11 cellular contexts compared by ENCODE assay signal in the genomic region with DNA sequence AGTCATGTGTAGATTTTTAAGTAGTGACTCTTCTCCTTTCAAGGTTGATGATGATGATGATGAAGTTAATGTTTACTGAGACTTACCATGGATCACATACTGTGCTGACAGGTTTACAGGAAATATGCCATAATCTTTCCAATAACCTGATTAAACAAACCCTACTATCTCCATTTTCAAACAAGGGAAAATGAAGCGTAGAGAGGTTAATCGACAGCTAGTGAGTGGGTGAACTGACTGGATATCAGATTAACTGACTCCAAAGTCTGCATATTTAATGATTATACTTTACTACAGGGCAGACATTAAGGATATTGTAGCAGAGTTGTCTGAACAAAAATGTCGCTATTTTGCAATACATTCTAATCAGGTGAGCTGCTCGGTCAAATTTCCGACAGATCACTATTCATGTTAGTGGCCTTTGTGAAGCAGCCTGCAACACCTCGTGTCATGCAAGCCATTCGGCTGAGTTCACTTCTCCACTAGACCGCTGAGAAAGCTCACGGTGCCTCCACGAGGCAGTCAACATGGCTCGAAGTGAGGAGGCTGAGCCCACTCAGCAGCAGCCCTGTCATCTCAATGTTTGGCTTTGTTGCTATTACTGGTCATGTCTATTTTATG.
A peak's percentile ranks its signal among the peaks of the same experiment; 100 is the strongest.
DNase-seq lines count a peak whose midpoint lies in the region; ATAC-seq, FAIRE-seq and TF ChIP-seq lines count a peak whose summit lies in the region.
"Had no signal": no experiment of that assay in that cellular context is flagged by ENCODE, and none has a peak within 500 bp of the region (broad histone marks: within the 10 kb centered on the region; RNA-seq: fewer than 3 reads in every experiment).

No MANE protein-coding gene starts in this region.

- H3K36me3 ChIP-seq in small intestine (ENCODE audit: control insufficient read depth in 2 of 2, insufficient read depth in 2 of 2, low read length in 2 of 2) (no peaks in the 10 kb centered on the region), upper lobe of right lung (no peaks in the 10 kb centered on the region)

- no peak overlapping the region for H3K4me3 ChIP-seq in fibroblast of villous mesenchyme (ENCODE audit: low read depth, low read length)
- H3K4me3 ChIP-seq in small intestine (ENCODE audit: low read depth in 1 of 2, low read length in 2 of 2): no peak overlapping the region
- no peak overlapping the region for H3K4me3 ChIP-seq in upper lobe of right lung
- H3K4me3 ChIP-seq: GM23248 had no signal

- no peak overlapping the region for H3K4me3 Mint-ChIP-seq in T-helper 17 cell

- TF ChIP-seq CTCF in fibroblast of villous mesenchyme (IDR thresholded peaks at IDR 0.05; ENCODE audit: insufficient read depth, low read depth, low read length): no peak
- TF ChIP-seq CTCF in upper lobe of right lung (IDR thresholded peaks at IDR 0.05): no peak

- CTCF ChIA-PET in HEK293T (lab: Yijun Ruan, JAX): no interaction called here

- POLR2A ChIA-PET in HEK293T (lab: Yijun Ruan, JAX): interaction anchor here (0.7 to 1.4 kb wide), 2 partner anchors 29 to 1701 kb away, joined by 3 to 5 read pairs; no protein-coding TSS in a partner anchor

- peaks cover 12% of the 10 kb centered on the region for H3K4me1 Mint-ChIP-seq in T-helper 17 cell

- no peaks in the 10 kb centered on the region for H3K36me3 Mint-ChIP-seq in T-helper 17 cell (ENCODE audit: low read depth)

- H3K27me3 Mint-ChIP-seq in T-helper 17 cell: no peaks in the 10 kb centered on the region

- intact Hi-C loops in upper lobe of right lung (cut with DNase I): no loop called here

- H3K27ac ChIP-seq in small intestine (ENCODE audit: low read depth in 1 of 2, low read length in 1 of 2) (peak overlapping the region; percentile 37 to 90), upper lobe of right lung (no peak overlapping the region), caudate nucleus (ENCODE audit: low read depth, low read length) (no peak overlapping the region)
- H3K27ac ChIP-seq: GM23248 had no signal

- H3K27me3 ChIP-seq in small intestine (ENCODE audit: control insufficient read depth in 2 of 2, insufficient read depth in 2 of 2, low read length in 2 of 2) (no peaks in the 10 kb centered on the region), upper lobe of right lung (no peaks in the 10 kb centered on the region)

- no peaks in the 10 kb centered on the region for H3K9me3 ChIP-seq in T-helper 17 cell (ENCODE audit: control insufficient read depth, low read length, poor library complexity, severe bottlenecking)
- no peaks in the 10 kb centered on the region for H3K9me3 ChIP-seq in small intestine (ENCODE audit: control insufficient read depth, low read depth)
- no peaks in the 10 kb centered on the region for H3K9me3 ChIP-seq in upper lobe of right lung

- DNase-seq in HEK293T (ENCODE audit: extremely low spot score) (no peak), T-helper 17 cell (no peak), fibroblast of villous mesenchyme (ENCODE audit: low read depth) (peak; percentile 71), small intestine (peak; percentile 88), foreskin melanocyte (no peak), upper lobe of right lung (no peak), caudate nucleus (lab: John Stamatoyannopoulos, UW) (no peak)
- DNase-seq: GM23248, MV-4-11, NCI-H510A treated with DMSO at 0.1 percent for 48 hours, right cardiac atrium had no signal

- WGBS in small intestine, 3 donors: 18 to 57% (median 43%) methylated on average over 11 of the region's 11 CpGs

- H3K4me1 ChIP-seq in small intestine (ENCODE audit: control insufficient read depth in 2 of 2, insufficient read depth in 1 of 2, low read depth in 1 of 2, low read length in 1 of 2): no peaks in the 10 kb centered on the region
- no peaks in the 10 kb centered on the region for H3K4me1 ChIP-seq in upper lobe of right lung

- ATAC-seq in T-helper 17 cell (no peak), upper lobe of right lung (no peak)
- ATAC-seq: right cardiac atrium had no signal

- peak overlapping the region; percentile 84 for H3K27ac Mint-ChIP-seq in T-helper 17 cell

- peak; percentile 41 for FAIRE-seq in small intestine (lab: Jason Lieb, UNC)

TF ChIP-seq in HEK293T, 16 proteins besides CTCF, POLR2A, EP300 and RAD21:
- TF ChIP-seq L3MBTL2 (conservative IDR thresholded peaks at IDR 0.05) (peak; percentile 84), SUZ12 (IDR thresholded peaks at IDR 0.05) (no peak)

Comparison
In these comparisons a context has a peak if more than half of its experiments do, and no peak if none do; other contexts are left out.
1. DNase-seq: peak in fibroblast of villous mesenchyme (single experiment) and small intestine (single experiment); none in HEK293T (single experiment), T-helper 17 cell (0 of 3), foreskin melanocyte (single experiment), upper lobe of right lung (single experiment) and caudate nucleus (0 of 61).
2. H3K27ac ChIP-seq: peak in small intestine (2 of 2); none in upper lobe of right lung (single experiment) and caudate nucleus (single experiment).